10 cellular contexts compared by ENCODE assay signal in genomic region chr4:98794565-98795205, GRCh38.
DNase-seq lines count a peak whose midpoint lies in the region; TF ChIP-seq lines count a peak whose summit lies in the region.
"Had no signal": no experiment of that assay in that cellular context is flagged by ENCODE, and none has a peak within 500 bp of the region (broad histone marks: within the 10 kb centered on the region; RNA-seq: fewer than 3 reads in every experiment).

No MANE protein-coding gene starts in this region.

- no peak overlapping the region for H3K27ac ChIP-seq in coronary artery
- H3K27ac ChIP-seq: 22Rv1, upper lobe of left lung had no signal

- TF ChIP-seq CTCF in fibroblast of the aortic adventitia (IDR thresholded peaks at IDR 0.05; ENCODE audit: insufficient read depth, low read length) (no peak), coronary artery (IDR thresholded peaks at IDR 0.05) (no peak)

- DNase-seq in DMS53 (lab: John Stamatoyannopoulos, UW) (peak; percentile 37), DMS53 treated with DMSO at 0.1 percent for 48 hours (lab: John Stamatoyannopoulos, UW; ENCODE audit: unreplicated experiment) (no peak), UCSD-AML1 (lab: John Stamatoyannopoulos, UW; ENCODE audit: unreplicated experiment) (peak; percentile 19), fibroblast of the aortic adventitia (ENCODE audit: low read depth) (peak; percentile 49), iPS-NIHi11 (ENCODE audit: low spot score) (no peak), coronary artery (ENCODE audit: low spot score) (no peak)
- peak; percentile 29 to 58 for DNase-seq in stimulated activated CD4-positive, alpha-beta T cell treated with anti-CD3 and anti-CD28 coated beads, Interleukin-4, amount 100 ng/mL, for 4 hours
- DNase-seq in central memory CD4-positive, alpha-beta T cell = no peak
- DNase-seq: upper lobe of left lung had no signal

- no peak overlapping the region for H3K4me3 ChIP-seq in fibroblast of the aortic adventitia (ENCODE audit: low read depth, low read length)
- H3K4me3 ChIP-seq in coronary artery = no peak overlapping the region
- H3K4me3 ChIP-seq: upper lobe of left lung had no signal

Comparison
In these comparisons a context has a peak if more than half of its experiments do, and no peak if none do; other contexts are left out.
1. DNase-seq: peak in DMS53 (single experiment), UCSD-AML1 (single experiment), fibroblast of the aortic adventitia (single experiment) and stimulated activated CD4-positive, alpha-beta T cell treated with anti-CD3 and anti-CD28 coated beads, Interleukin-4, amount 100 ng/mL, for 4 hours (2 of 2); none in DMS53 treated with DMSO at 0.1 percent for 48 hours (single experiment), iPS-NIHi11 (single experiment), coronary artery (single experiment) and central memory CD4-positive, alpha-beta T cell (single experiment).